ENCODE assay signal across 14 cellular contexts in genomic region chr22:19889951-19890350, GRCh38. TPM values are rescaled to one million over a fixed set of nuclear protein-coding genes. Genes with fewer than 3 reads are reported as not detected.
DNase-seq lines count a peak whose midpoint lies in the region; ATAC-seq and TF ChIP-seq lines count a peak whose summit lies in the region.
"Had no signal": no experiment of that assay in that cellular context is flagged by ENCODE, and none has a peak within 500 bp of the region (broad histone marks: within the 10 kb centered on the region; RNA-seq: fewer than 3 reads in every experiment).

No MANE protein-coding gene starts in this region.

- no peaks in the 10 kb centered on the region for H4K20me1 ChIP-seq in OCI-LY1 (ENCODE audit: insufficient read depth, low read length)

- TF ChIP-seq CTCF in OCI-LY1 (IDR thresholded peaks at IDR 0.05; ENCODE audit: low read length) = peak; percentile 13; the same call in 1 of the 2 replicates

- CTCF ChIA-PET in CD4-positive, alpha-beta memory T cell (lab: Charles Lee; ENCODE audit: partially characterized antibody) = interaction anchor here (1.0 to 1.6 kb wide), 3 partner anchors 20 to 160 kb away, joined by 3 to 5 read pairs (median 5); partner anchors contain the start of genes GNB1L and RTL10

- peak overlapping the region; percentile 74 to 99 (median 81) for H3K27ac Mint-ChIP-seq in CD4-positive, alpha-beta memory T cell
- peak overlapping the region; percentile 41 for H3K27ac Mint-ChIP-seq in activated T-helper 17 cell treated with anti-CD3 and anti-CD28 coated beads, Interleukin-2, amount 50 U/mL, for 72 hours
- H3K27ac Mint-ChIP-seq in naive thymus-derived CD8-positive, alpha-beta T cell = peak overlapping the region; percentile 78 to 100 (median 98)
- no peak overlapping the region for H3K27ac Mint-ChIP-seq in natural killer cell treated with Interleukin-12 subunit alpha and Interleukin-12 subunit beta and Interleukin-15 and Interleukin-18, amount 100 ng/mL, for 72 hours
- H3K27ac Mint-ChIP-seq: memory B cell had no signal

- no peaks in the 10 kb centered on the region for H3F3A ChIP-seq in OCI-LY1 (ENCODE audit: insufficient read depth, low read length)

- H3K36me3 ChIP-seq in CD4-positive, alpha-beta memory T cell (ENCODE audit: insufficient read depth, low read length) = no peaks in the 10 kb centered on the region
- H3K36me3 ChIP-seq in OCI-LY1 (ENCODE audit: insufficient read depth, low read length) = no peaks in the 10 kb centered on the region

- peak overlapping the region in 5 of 8 donors; percentile 10 to 72 (median 52) for H3K4me3 Mint-ChIP-seq in CD4-positive, alpha-beta memory T cell
- peak overlapping the region; percentile 45 for H3K4me3 Mint-ChIP-seq in activated T-helper 17 cell treated with anti-CD3 and anti-CD28 coated beads, Interleukin-2, amount 50 U/mL, for 72 hours
- H3K4me3 Mint-ChIP-seq in naive thymus-derived CD8-positive, alpha-beta T cell = peak overlapping the region; percentile 28 to 84 (median 60)
- no peak overlapping the region for H3K4me3 Mint-ChIP-seq in natural killer cell treated with Interleukin-12 subunit alpha and Interleukin-12 subunit beta and Interleukin-15 and Interleukin-18, amount 100 ng/mL, for 72 hours
- H3K4me3 Mint-ChIP-seq: memory B cell had no signal

- POLR2A ChIA-PET in CD4-positive, alpha-beta memory T cell (lab: Charles Lee; ENCODE audit: partially characterized antibody) = interaction anchor here (0.7 to 6.5 kb wide), 3 partner anchors 35 to 52 kb away, joined by 3 to 92 read pairs (median 6); partner anchors contain the start of genes COMT, GNB1L, RTL10 and TXNRD2
- POLR2A ChIA-PET in naive thymus-derived CD8-positive, alpha-beta T cell (lab: Charles Lee) = interaction anchor here (0.9 to 6.7 kb wide), 6 partner anchors 8 to 37 kb away, joined by 3 to 120 read pairs (median 4); partner anchors contain the start of genes GNB1L and RTL10

- H3K79me2 ChIP-seq in OCI-LY1 (ENCODE audit: insufficient read depth, low read length) = no peaks in the 10 kb centered on the region

- no peak overlapping the region; the same call in 1 of the 2 replicates for H3K4me2 ChIP-seq in OCI-LY1 (ENCODE audit: low read length)

- no peak for ATAC-seq in activated T-helper 17 cell treated with anti-CD3 and anti-CD28 coated beads, Interleukin-2, amount 50 U/mL, for 72 hours (replicated peaks)
- ATAC-seq in naive thymus-derived CD8-positive, alpha-beta T cell = no peak
- ATAC-seq in natural killer cell treated with Interleukin-12 subunit alpha and Interleukin-12 subunit beta and Interleukin-15 and Interleukin-18, amount 100 ng/mL, for 72 hours = no peak
- ATAC-seq in HG03469 (IDR thresholded peaks at IDR 0.05; ENCODE audit: unreplicated experiment) = no peak

- H3K27me3 ChIP-seq in CD4-positive, alpha-beta memory T cell (ENCODE audit: insufficient read depth, low read length) = no peaks in the 10 kb centered on the region
- H3K27me3 ChIP-seq in OCI-LY1 (ENCODE audit: insufficient read depth, low read length) = no peaks in the 10 kb centered on the region

- peaks cover 6 to 7% of the 10 kb centered on the region in 2 donors for H3K36me3 Mint-ChIP-seq in CD4-positive, alpha-beta memory T cell
- no peaks in the 10 kb centered on the region for H3K36me3 Mint-ChIP-seq in activated T-helper 17 cell treated with anti-CD3 and anti-CD28 coated beads, Interleukin-2, amount 50 U/mL, for 72 hours (ENCODE audit: low read depth)
- H3K36me3 Mint-ChIP-seq in naive thymus-derived CD8-positive, alpha-beta T cell = peaks cover 0 to 2% (median 0%) of the 10 kb centered on the region in 3 donors
- H3K36me3 Mint-ChIP-seq in natural killer cell treated with Interleukin-12 subunit alpha and Interleukin-12 subunit beta and Interleukin-15 and Interleukin-18, amount 100 ng/mL, for 72 hours = no peaks in the 10 kb centered on the region

- H3K4me1 Mint-ChIP-seq in CD4-positive, alpha-beta memory T cell = peaks cover 39 to 83% (median 64%) of the 10 kb centered on the region in 4 donors
- H3K4me1 Mint-ChIP-seq in activated T-helper 17 cell treated with anti-CD3 and anti-CD28 coated beads, Interleukin-2, amount 50 U/mL, for 72 hours = peaks cover 26% of the 10 kb centered on the region
- H3K4me1 Mint-ChIP-seq in naive thymus-derived CD8-positive, alpha-beta T cell = peaks cover 41 to 92% (median 82%) of the 10 kb centered on the region in 4 donors
- peaks cover 12 to 16% of the 10 kb centered on the region in 2 donors for H3K4me1 Mint-ChIP-seq in natural killer cell treated with Interleukin-12 subunit alpha and Interleukin-12 subunit beta and Interleukin-15 and Interleukin-18, amount 100 ng/mL, for 72 hours (ENCODE audit: low read depth in 2 of 2)

- H3K27ac ChIP-seq in CD4-positive, alpha-beta memory T cell (ENCODE audit: low read depth, low read length) = no peak overlapping the region
- peak overlapping the region; percentile 100 for H3K27ac ChIP-seq in OCI-LY1 (ENCODE audit: low read depth, low read length, poor library complexity, severe bottlenecking)
- H3K27ac ChIP-seq: C4-2B, epithelial cell of prostate had no signal

- no peak overlapping the region for H3K4me3 ChIP-seq in CD4-positive, alpha-beta memory T cell (ENCODE audit: low read length in 2 of 2)
- H3K4me3 ChIP-seq in OCI-LY1 (ENCODE audit: low read depth, low read length, poor library complexity, severe bottlenecking) = no peak overlapping the region

- no peaks in the 10 kb centered on the region for H3K9me2 ChIP-seq in OCI-LY1 (ENCODE audit: low read depth, low read length)

- intact Hi-C loops in CD4-positive, alpha-beta memory T cell (cut with micrococcal nuclease) = loop anchor here (5.0 kb wide), 1 partner anchor 133 kb away; no protein-coding TSS in a partner anchor

- DNase-seq in CD4-positive, alpha-beta memory T cell = no peak
- peak in 3 of 10 donors; percentile 22 to 61 (median 33) for DNase-seq in naive thymus-derived CD8-positive, alpha-beta T cell
- no peak for DNase-seq in natural killer cell treated with Interleukin-12 subunit alpha and Interleukin-12 subunit beta and Interleukin-15 and Interleukin-18, amount 100 ng/mL, for 72 hours (ENCODE audit: low spot score)
- DNase-seq in AG20443 (ENCODE audit: low spot score) = no peak
- no peak for DNase-seq in activated CD4-positive, CD25-positive, alpha-beta regulatory T cell treated with anti-CD3 and anti-CD28 coated beads, Interleukin-2, amount 50 U/mL, for 72 hours
- DNase-seq: hippocampal formation, KG1, NCI-H1930 had no signal

- H3K9ac ChIP-seq in OCI-LY1 (ENCODE audit: low read length) = peak overlapping the region; percentile 70; the same call in 1 of the 2 replicates

- H3K27me3 Mint-ChIP-seq in CD4-positive, alpha-beta memory T cell = no peaks in the 10 kb centered on the region
- H3K27me3 Mint-ChIP-seq in activated T-helper 17 cell treated with anti-CD3 and anti-CD28 coated beads, Interleukin-2, amount 50 U/mL, for 72 hours = no peaks in the 10 kb centered on the region
- H3K27me3 Mint-ChIP-seq in naive thymus-derived CD8-positive, alpha-beta T cell = no peaks in the 10 kb centered on the region
- no peaks in the 10 kb centered on the region for H3K27me3 Mint-ChIP-seq in natural killer cell treated with Interleukin-12 subunit alpha and Interleukin-12 subunit beta and Interleukin-15 and Interleukin-18, amount 100 ng/mL, for 72 hours
- H3K27me3 Mint-ChIP-seq: memory B cell had no signal

- H3K9me3 ChIP-seq in CD4-positive, alpha-beta memory T cell (ENCODE audit: control insufficient read depth in 1 of 2, low read length in 2 of 2) = no peaks in the 10 kb centered on the region
- H3K9me3 ChIP-seq in OCI-LY1 (ENCODE audit: low read length) = no peaks in the 10 kb centered on the region

- H3K9me3 Mint-ChIP-seq in CD4-positive, alpha-beta memory T cell = no peaks in the 10 kb centered on the region
- no peaks in the 10 kb centered on the region for H3K9me3 Mint-ChIP-seq in activated T-helper 17 cell treated with anti-CD3 and anti-CD28 coated beads, Interleukin-2, amount 50 U/mL, for 72 hours
- peaks cover 0 to 1% (median 0%) of the 10 kb centered on the region in 9 donors for H3K9me3 Mint-ChIP-seq in naive thymus-derived CD8-positive, alpha-beta T cell
- H3K9me3 Mint-ChIP-seq in natural killer cell treated with Interleukin-12 subunit alpha and Interleukin-12 subunit beta and Interleukin-15 and Interleukin-18, amount 100 ng/mL, for 72 hours = no peaks in the 10 kb centered on the region
- H3K9me3 Mint-ChIP-seq: memory B cell had no signal

- peaks cover 80% of the 10 kb centered on the region for H3K4me1 ChIP-seq in CD4-positive, alpha-beta memory T cell (ENCODE audit: insufficient read depth, low read length)
- peaks cover 70% of the 10 kb centered on the region for H3K4me1 ChIP-seq in OCI-LY1 (ENCODE audit: insufficient read depth, low read length, severe bottlenecking)

- H2AFZ ChIP-seq in OCI-LY1 (ENCODE audit: low read length) = no peak overlapping the region

RNA-seq across cellular contexts. Expression of gene GNB1L, which starts 35.3 kb away (rescaled TPM):
- total RNA-seq in CD4-positive, alpha-beta memory T cell = 1 to 10 TPM; 7.9 to 8.7 TPM
- 10 to 100 TPM; 12.7 to 14.6 TPM for polyA plus RNA-seq in CD4-positive, alpha-beta memory T cell
- total RNA-seq in activated T-helper 17 cell treated with anti-CD3 and anti-CD28 coated beads, Interleukin-2, amount 50 U/mL, for 72 hours = 10 to 100 TPM; 10.8 to 14.4 TPM
- 10 to 100 TPM; 11.0 to 12.5 TPM for total RNA-seq in naive thymus-derived CD8-positive, alpha-beta T cell
- polyA plus RNA-seq in naive thymus-derived CD8-positive, alpha-beta T cell = 10 to 100 TPM; 12.2 to 18.7 (median 17.3) TPM
- total RNA-seq in natural killer cell treated with Interleukin-12 subunit alpha and Interleukin-12 subunit beta and Interleukin-15 and Interleukin-18, amount 100 ng/mL, for 72 hours = 10 to 100 TPM in 1 of 2 donors, 1 to 10 TPM in 1; 9.7 to 17.9 TPM

RNA-seq across cellular contexts. Expression of gene RTL10, which starts 35.3 kb away (rescaled TPM):
- 10 to 100 TPM; 26.9 to 27.6 TPM for total RNA-seq in CD4-positive, alpha-beta memory T cell
- 10 to 100 TPM in 1 of 2 donors, 1 to 10 TPM in 1; 4.3 to 13.0 TPM for polyA plus RNA-seq in CD4-positive, alpha-beta memory T cell
- 10 to 100 TPM; 13.0 to 16.4 TPM for total RNA-seq in activated T-helper 17 cell treated with anti-CD3 and anti-CD28 coated beads, Interleukin-2, amount 50 U/mL, for 72 hours
- 10 to 100 TPM; 30.9 to 33.0 TPM for total RNA-seq in naive thymus-derived CD8-positive, alpha-beta T cell
- 10 to 100 TPM in 2 of 3 donors, 1 to 10 TPM in 1; 7.0 to 14.3 (median 13.4) TPM for polyA plus RNA-seq in naive thymus-derived CD8-positive, alpha-beta T cell
- 10 to 100 TPM; 11.2 to 26.3 TPM for total RNA-seq in natural killer cell treated with Interleukin-12 subunit alpha and Interleukin-12 subunit beta and Interleukin-15 and Interleukin-18, amount 100 ng/mL, for 72 hours

RNA-seq across cellular contexts. Expression of gene COMT, which starts 51.6 kb away (rescaled TPM):
- 10 to 100 TPM; 36.8 to 39.2 TPM for total RNA-seq in CD4-positive, alpha-beta memory T cell
- 10 to 100 TPM; 93.1 to 93.9 TPM for polyA plus RNA-seq in CD4-positive, alpha-beta memory T cell
- total RNA-seq in activated T-helper 17 cell treated with anti-CD3 and anti-CD28 coated beads, Interleukin-2, amount 50 U/mL, for 72 hours = 100 to 1,000 TPM in 1 of 2 donors, 10 to 100 TPM in 1; 53.4 to 133 TPM
- total RNA-seq in naive thymus-derived CD8-positive, alpha-beta T cell = 10 to 100 TPM; 40.7 to 43.0 TPM
- 10 to 100 TPM; 92.1 to 97.2 (median 92.6) TPM for polyA plus RNA-seq in naive thymus-derived CD8-positive, alpha-beta T cell
- total RNA-seq in natural killer cell treated with Interleukin-12 subunit alpha and Interleukin-12 subunit beta and Interleukin-15 and Interleukin-18, amount 100 ng/mL, for 72 hours = 100 to 1,000 TPM; 141 to 223 TPM

RNA-seq across cellular contexts. Expression of gene TXNRD2, which starts 51.7 kb away (rescaled TPM):
- total RNA-seq in CD4-positive, alpha-beta memory T cell = 10 to 100 TPM; 34.2 to 35.9 TPM
- polyA plus RNA-seq in CD4-positive, alpha-beta memory T cell = 10 to 100 TPM in 1 of 2 donors, 1 to 10 TPM in 1; 8.5 to 11.2 TPM
- 10 to 100 TPM; 14.1 to 21.4 TPM for total RNA-seq in activated T-helper 17 cell treated with anti-CD3 and anti-CD28 coated beads, Interleukin-2, amount 50 U/mL, for 72 hours
- total RNA-seq in naive thymus-derived CD8-positive, alpha-beta T cell = 10 to 100 TPM; 33.4 to 33.8 TPM
- 10 to 100 TPM in 2 of 3 donors, 1 to 10 TPM in 1; 6.5 to 14.9 (median 10.6) TPM for polyA plus RNA-seq in naive thymus-derived CD8-positive, alpha-beta T cell
- 10 to 100 TPM; 29.9 to 34.3 TPM for total RNA-seq in natural killer cell treated with Interleukin-12 subunit alpha and Interleukin-12 subunit beta and Interleukin-15 and Interleukin-18, amount 100 ng/mL, for 72 hours

Comparison
In these comparisons a context has a peak if more than half of its experiments do, and no peak if none do; other contexts are left out.
1. H3K27ac Mint-ChIP-seq: peak in CD4-positive, alpha-beta memory T cell (7 of 7), activated T-helper 17 cell treated with anti-CD3 and anti-CD28 coated beads, Interleukin-2, amount 50 U/mL, for 72 hours (single experiment) and naive thymus-derived CD8-positive, alpha-beta T cell (10 of 10); none in natural killer cell treated with Interleukin-12 subunit alpha and Interleukin-12 subunit beta and Interleukin-15 and Interleukin-18, amount 100 ng/mL, for 72 hours (0 of 2).